In the genomic region with DNA sequence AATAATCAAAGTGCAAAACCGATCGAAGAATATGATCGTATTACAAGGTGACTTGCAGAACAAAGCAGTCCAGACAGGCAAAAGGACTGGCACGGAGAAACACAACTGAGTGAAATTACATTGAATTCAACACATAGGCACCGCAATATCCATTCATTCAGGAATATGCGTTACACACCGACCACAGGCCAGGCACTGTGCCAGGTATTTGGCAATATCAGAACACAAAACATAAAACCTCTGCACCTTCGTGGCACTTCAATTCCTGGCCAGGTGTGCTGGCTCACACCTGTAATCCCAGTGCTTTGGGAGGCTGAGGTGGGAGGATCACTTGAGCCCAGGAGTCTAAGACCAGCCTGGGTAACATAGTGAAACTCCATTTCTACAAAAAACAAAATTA, we compare ENCODE assay signal across 15 cellular contexts.
DNase-seq lines count a peak whose midpoint lies in the region; ATAC-seq and TF ChIP-seq lines count a peak whose summit lies in the region.
"Had no signal": no experiment of that assay in that cellular context is flagged by ENCODE, and none has a peak within 500 bp of the region (broad histone marks: within the 10 kb centered on the region; RNA-seq: fewer than 3 reads in every experiment).

No MANE protein-coding gene starts in this region.

- DNase-seq in NCI-H345 (lab: John Stamatoyannopoulos, UW) (peak; percentile 58), NCI-H345 treated with DMSO at 0.1 percent for 48 hours (lab: John Stamatoyannopoulos, UW; ENCODE audit: unreplicated experiment) (no peak), NCI-H2029 treated with DMSO at 0.1 percent for 48 hours (lab: John Stamatoyannopoulos, UW) (peak; percentile 53), fibroblast of mammary gland (ENCODE audit: low read depth) (peak; percentile 52), suprapubic skin (ENCODE audit: low spot score in 2 of 2) (peak; percentile 47 to 74), brain microvascular endothelial cell (no peak)
- DNase-seq: activated CD4-positive, alpha-beta memory T cell treated with anti-CD3 and anti-CD28 coated beads for 36 hours; activated gamma-delta T cell; NCI-H1048; NCI-H2081 treated with DMSO at 0.1 percent for 48 hours had no signal

- TF ChIP-seq EP300 in suprapubic skin (IDR thresholded peaks at IDR 0.05): no peak

- no peak for ATAC-seq in GM21529 (IDR thresholded peaks at IDR 0.05; ENCODE audit: unreplicated experiment)
- ATAC-seq in HG03378 (IDR thresholded peaks at IDR 0.05; ENCODE audit: unreplicated experiment): no peak
- ATAC-seq: gastrocnemius medialis had no signal

- TF ChIP-seq POLR2A in suprapubic skin (IDR thresholded peaks at IDR 0.05): no peak

- peaks cover 8% of the 10 kb centered on the region for H3K4me1 ChIP-seq in suprapubic skin

- in situ Hi-C loops in brain microvascular endothelial cell (cut with HindIII; ENCODE audit: low pct_ligation_motif_present, low sequenced_read_pairs): no loop called here

- H3K27me3 ChIP-seq in suprapubic skin: no peaks in the 10 kb centered on the region
- no peaks in the 10 kb centered on the region for H3K27me3 ChIP-seq in brain microvascular endothelial cell (replicated peaks)
- H3K27me3 ChIP-seq: gastrocnemius medialis had no signal

- 78% methylated on average over 8 of the region's 8 CpGs for WGBS in suprapubic skin

- H3K4me3 ChIP-seq in fibroblast of mammary gland (ENCODE audit: control insufficient read depth, low read depth, low read length): no peak overlapping the region
- no peak overlapping the region for H3K4me3 ChIP-seq in suprapubic skin
- no peak overlapping the region for H3K4me3 ChIP-seq in brain microvascular endothelial cell (ENCODE audit: low read depth, low read length)
- H3K4me3 ChIP-seq: gastrocnemius medialis had no signal

- H3K27ac ChIP-seq in suprapubic skin: no peak overlapping the region
- no peak overlapping the region for H3K27ac ChIP-seq in brain microvascular endothelial cell
- H3K27ac ChIP-seq: epithelial cell of prostate, gastrocnemius medialis, KMS-11 had no signal

- no peaks in the 10 kb centered on the region for H3K9me3 ChIP-seq in suprapubic skin
- H3K9me3 ChIP-seq: gastrocnemius medialis had no signal

- H3K36me3 ChIP-seq in suprapubic skin (no peaks in the 10 kb centered on the region), brain microvascular endothelial cell (replicated peaks) (no peaks in the 10 kb centered on the region)
- H3K36me3 ChIP-seq: gastrocnemius medialis had no signal

- TF ChIP-seq CTCF in fibroblast of mammary gland (conservative IDR thresholded peaks at IDR 0.05; ENCODE audit: control insufficient read depth, insufficient read depth, low read depth, low read length): no peak
- no peak for TF ChIP-seq CTCF in suprapubic skin (IDR thresholded peaks at IDR 0.05)
- TF ChIP-seq CTCF in brain microvascular endothelial cell (IDR thresholded peaks at IDR 0.05; ENCODE audit: low read depth, low read length, missing control alignments): no peak

Comparison
In these comparisons a context has a peak if more than half of its experiments do, and no peak if none do; other contexts are left out.
1. DNase-seq: peak in NCI-H345 (single experiment), NCI-H2029 treated with DMSO at 0.1 percent for 48 hours (single experiment), fibroblast of mammary gland (single experiment) and suprapubic skin (2 of 2); none in NCI-H345 treated with DMSO at 0.1 percent for 48 hours (single experiment) and brain microvascular endothelial cell (single experiment).